ENCODE assay signal across 8 cellular contexts in the genomic region with DNA sequence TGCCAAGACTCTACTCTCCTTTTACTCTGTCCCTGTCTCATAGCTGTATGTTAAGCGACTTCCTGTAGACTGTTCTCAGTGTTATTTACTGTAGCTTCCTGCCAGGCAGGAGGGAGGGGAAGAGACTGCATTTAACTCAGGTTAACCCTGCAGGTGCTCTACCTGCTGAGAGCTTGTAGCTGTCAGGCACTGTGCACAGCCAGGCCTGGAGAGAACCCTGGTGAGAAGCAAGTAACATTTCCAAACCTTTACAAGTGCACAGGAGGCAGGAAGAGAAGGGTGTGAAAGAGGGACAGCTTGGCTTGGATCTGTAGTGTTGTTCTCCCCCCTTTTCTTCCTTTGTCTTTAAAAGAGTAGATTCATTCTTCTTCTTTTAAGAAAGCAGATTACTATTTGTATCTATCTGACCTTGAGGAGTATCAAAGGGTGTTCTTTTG.
DNase-seq lines count a peak whose midpoint lies in the region; ATAC-seq and TF ChIP-seq lines count a peak whose summit lies in the region.

No MANE protein-coding gene starts in this region.

- 23 to 32% methylated on average over 1 of the region's 1 CpG for WGBS in heart right ventricle, 2 donors

- H3K27me3 ChIP-seq in HAP-1 (ENCODE audit: low read depth) (no peaks in the 10 kb centered on the region), heart right ventricle (no peaks in the 10 kb centered on the region)

- intact Hi-C loops in heart right ventricle (cut with DNase I), result loop anchor here in 6 of 10 donors (5.0 to 10.0 kb wide), 3 partner anchors 41 to 108 kb away; no protein-coding TSS in a partner anchor

- H3K27ac ChIP-seq in heart right ventricle, result peak overlapping the region; percentile 53 to 94 (median 88)

- H3K4me1 ChIP-seq in HAP-1 (peaks cover 8% of the 10 kb centered on the region), heart right ventricle (peaks cover 0 to 46% (median 15%) of the 10 kb centered on the region in 9 donors)

- H3K9me3 ChIP-seq in HAP-1 (no peaks in the 10 kb centered on the region), heart right ventricle (no peaks in the 10 kb centered on the region)

- ATAC-seq in GM18505 (IDR thresholded peaks at IDR 0.05; ENCODE audit: unreplicated experiment), result peak; percentile 81
- ATAC-seq in heart right ventricle, result peak in 7 of 8 donors; percentile 8 to 51 (median 32)

- H3K36me3 ChIP-seq in HAP-1 (replicated peaks) (peaks cover 5% of the 10 kb centered on the region; the same call in 1 of the 2 replicates), heart right ventricle (peaks cover 0 to 22% (median 0%) of the 10 kb centered on the region in 9 donors)

- TF ChIP-seq CTCF in heart right ventricle (IDR thresholded peaks at IDR 0.05), result no peak

- H3K4me3 ChIP-seq in HAP-1 (no peak overlapping the region), heart right ventricle (no peak overlapping the region)

- in situ Hi-C loops in HAP-1 (cut with MboI; ENCODE audit: low sequenced_read_pairs), result no loop called here

- TF ChIP-seq POLR2A in GM18505 (IDR thresholded peaks at IDR 0.05; ENCODE audit: borderline replicate concordance, extremely low read depth, insufficient read depth, insufficient read length), result no peak

- DNase-seq in HAP-1 (ENCODE audit: low spot score in 2 of 2), result peak; percentile 12 to 58
- peak; percentile 85 for DNase-seq in NCI-H345 (lab: John Stamatoyannopoulos, UW)
- DNase-seq in heart right ventricle, result no peak
- DNase-seq in stimulated activated CD8-positive, alpha-beta memory T cell treated with anti-CD3 and anti-CD28 coated beads, Interleukin-4, amount 100 ng/mL, for 48 hours, result no peak
- no peak for DNase-seq in dedifferentiated amniotic fluid mesenchymal stem cell (ENCODE audit: extremely low spot score)
- DNase-seq in nucleus accumbens (lab: John Stamatoyannopoulos, UW), result no peak
- no peak for DNase-seq in middle frontal gyrus (ENCODE audit: extremely low spot score, low spot score)

Comparison
In these comparisons a context has a peak if more than half of its experiments do, and no peak if none do; other contexts are left out.
1. DNase-seq: peak in HAP-1 (2 of 2) and NCI-H345 (single experiment); none in heart right ventricle (0 of 2), stimulated activated CD8-positive, alpha-beta memory T cell treated with anti-CD3 and anti-CD28 coated beads, Interleukin-4, amount 100 ng/mL, for 48 hours (single experiment), dedifferentiated amniotic fluid mesenchymal stem cell (single experiment), nucleus accumbens (0 of 56) and middle frontal gyrus (single experiment).